2 cellular contexts compared by ENCODE assay signal in the genomic region with DNA sequence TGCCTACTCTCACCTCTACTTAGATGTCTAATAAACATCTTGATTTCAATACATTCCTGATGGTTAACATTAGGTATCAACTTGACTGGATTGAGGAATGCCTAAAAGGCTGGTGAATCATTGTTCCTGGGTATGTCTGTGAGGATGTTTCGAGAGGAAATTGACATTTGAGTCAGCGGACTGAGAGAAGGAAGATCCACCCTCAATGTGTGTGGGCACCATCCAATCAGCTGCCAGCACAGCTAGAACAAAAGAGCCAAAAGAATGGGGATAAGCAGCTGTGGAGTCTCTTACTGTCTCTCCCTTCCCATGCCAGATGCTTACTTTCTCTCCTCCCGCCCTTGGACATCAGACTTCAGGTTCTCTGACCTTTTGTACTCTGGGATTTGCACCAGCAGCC.
TF ChIP-seq lines count a peak whose summit lies in the region.

No MANE protein-coding gene starts in this region.

TF ChIP-seq in GM23338, 12 proteins besides CTCF, POLR2A, EP300 and RAD21:
- TF ChIP-seq JUNB (IDR thresholded peaks at IDR 0.05; ENCODE audit: unreplicated experiment) = no peak
- no peak for TF ChIP-seq ZNF331 (CRISPR knock-in tag; IDR thresholded peaks at IDR 0.05; ENCODE audit: low read depth)
- TF ChIP-seq ZNF462 (CRISPR knock-in tag; IDR thresholded peaks at IDR 0.05) = no peak
- TF ChIP-seq STAT1 (IDR thresholded peaks at IDR 0.05; ENCODE audit: unreplicated experiment) = no peak

TF ChIP-seq in H1, 55 proteins besides CTCF, POLR2A, EP300 and RAD21:
- no peak for TF ChIP-seq KDM5A (IDR thresholded peaks at IDR 0.05; ENCODE audit: low read length)
- TF ChIP-seq ASH2L (IDR thresholded peaks at IDR 0.05; ENCODE audit: low read length) = no peak
- TF ChIP-seq E2F6 (IDR thresholded peaks at IDR 0.05) = no peak
- no peak for TF ChIP-seq RXRA (IDR thresholded peaks at IDR 0.05; ENCODE audit: insufficient read depth, low read depth, low read length)
- no peak for TF ChIP-seq SP1 (IDR thresholded peaks at IDR 0.05; ENCODE audit: low read depth, low read length)
- TF ChIP-seq BRCA1 (IDR thresholded peaks at IDR 0.05; ENCODE audit: low read depth, low read length) = no peak
- no peak for TF ChIP-seq CEBPB (IDR thresholded peaks at IDR 0.05; ENCODE audit: low read depth, low read length)
- no peak for TF ChIP-seq MAFK (IDR thresholded peaks at IDR 0.05; ENCODE audit: low read depth, low read length)
- no peak for TF ChIP-seq POLR2AphosphoS5 (IDR thresholded peaks at IDR 0.05; ENCODE audit: low read depth, low read length)
- no peak for TF ChIP-seq NANOG (IDR thresholded peaks at IDR 0.05; ENCODE audit: insufficient read depth, low read depth, low read length, poor library complexity, severe bottlenecking)
- TF ChIP-seq BACH1 (IDR thresholded peaks at IDR 0.05; ENCODE audit: low read length) = no peak
- TF ChIP-seq USF2 (IDR thresholded peaks at IDR 0.05; ENCODE audit: low read length) = no peak
- TF ChIP-seq SIX5 (IDR thresholded peaks at IDR 0.05; ENCODE audit: low read depth, low read length) = no peak
- no peak for TF ChIP-seq TAF7 (optimal IDR thresholded peaks at IDR 0.05; ENCODE audit: borderline replicate concordance, low read depth, low read length)
- TF ChIP-seq EZH2 (IDR thresholded peaks at IDR 0.05; ENCODE audit: low read depth, low read length, severe bottlenecking) = no peak
- no peak for TF ChIP-seq CBX8 (IDR thresholded peaks at IDR 0.05; ENCODE audit: borderline replicate concordance, low read depth, low read length)
TF ChIP-seq in H1: peak in this region for 0.
